Comparison of ENCODE assay signal across 27 cellular contexts in genomic region chr7:115516341-115516740, GRCh38.
DNase-seq lines count a peak whose midpoint lies in the region; ATAC-seq, FAIRE-seq and TF ChIP-seq lines count a peak whose summit lies in the region.
"Had no signal": no experiment of that assay in that cellular context is flagged by ENCODE, and none has a peak within 500 bp of the region (broad histone marks: within the 10 kb centered on the region; RNA-seq: fewer than 3 reads in every experiment).

No MANE protein-coding gene starts in this region.

- no peaks in the 10 kb centered on the region for H4K20me1 ChIP-seq in endothelial cell of umbilical vein (replicated peaks; ENCODE audit: control insufficient read depth, extremely low read depth, insufficient read depth, low read length)

- H3K4me1 ChIP-seq in endothelial cell of umbilical vein (ENCODE audit: control insufficient read depth, extremely low read depth, insufficient read depth, low read length), result no peaks in the 10 kb centered on the region
- H3K4me1 ChIP-seq: BE2C, HAP-1, SJSA1 had no signal

- H3K9me1 ChIP-seq in endothelial cell of umbilical vein (replicated peaks; ENCODE audit: control insufficient read depth, extremely low read depth, insufficient read depth, low read length), result no peaks in the 10 kb centered on the region

- no peaks in the 10 kb centered on the region for H3K36me3 ChIP-seq in endothelial cell of umbilical vein (ENCODE audit: control insufficient read depth in 2 of 2, extremely low read depth in 1 of 2, insufficient read depth in 2 of 2, low read length in 2 of 2)
- H3K36me3 ChIP-seq: BE2C, HAP-1, SJSA1 had no signal

- ATAC-seq in activated naive CD8-positive, alpha-beta T cell treated with anti-CD3 and anti-CD28 coated beads, Interleukin-2, amount 50 U/mL, for 24 hours, result no peak
- no peak for ATAC-seq in CD4-positive, alpha-beta T cell (ENCODE audit: poor library complexity)
- ATAC-seq: GM23338, HepG2, K562 had no signal

- no peak overlapping the region for H3K9ac ChIP-seq in endothelial cell of umbilical vein (replicated peaks; ENCODE audit: extremely low read depth, insufficient read depth, low read length)

- TF ChIP-seq CTCF in AG09309 (IDR thresholded peaks at IDR 0.05; ENCODE audit: control insufficient read depth, insufficient read depth, low read depth, low read length, missing control alignments) (no peak), endothelial cell of umbilical vein (IDR thresholded peaks at IDR 0.05; ENCODE audit: extremely low read depth in 1 of 2, insufficient read depth in 1 of 2, low read depth in 1 of 2, low read length in 2 of 2) (no peak), CD14-positive monocyte (IDR thresholded peaks at IDR 0.05) (no peak)
- no peak for TF ChIP-seq CTCF in CD4-positive, alpha-beta T cell (IDR thresholded peaks at IDR 0.05)

- TF ChIP-seq POLR2A in endothelial cell of umbilical vein (IDR thresholded peaks at IDR 0.05; ENCODE audit: low read depth, low read length), result no peak

- H3K27ac Mint-ChIP-seq in activated naive CD8-positive, alpha-beta T cell treated with anti-CD3 and anti-CD28 coated beads, Interleukin-2, amount 50 U/mL, for 24 hours, result no peak overlapping the region
- no peak overlapping the region for H3K27ac Mint-ChIP-seq in CD4-positive, alpha-beta T cell
- H3K27ac Mint-ChIP-seq in CD14-positive monocyte, result no peak overlapping the region
- H3K27ac Mint-ChIP-seq: CD4-positive, CD25-positive, alpha-beta regulatory T cell; GM23338 had no signal

- no peak overlapping the region for H3K27ac ChIP-seq in endothelial cell of umbilical vein (ENCODE audit: insufficient read depth, low read depth, low read length)
- H3K27ac ChIP-seq in CD4-positive, alpha-beta T cell (ENCODE audit: low read depth, low read length), result no peak overlapping the region
- H3K27ac ChIP-seq: SJSA1 had no signal

- H2AFZ ChIP-seq in endothelial cell of umbilical vein (ENCODE audit: low read depth, low read length), result no peak overlapping the region
- H2AFZ ChIP-seq: GM23338 had no signal

- H3K4me1 Mint-ChIP-seq in activated naive CD8-positive, alpha-beta T cell treated with anti-CD3 and anti-CD28 coated beads, Interleukin-2, amount 50 U/mL, for 24 hours, result no peaks in the 10 kb centered on the region
- no peaks in the 10 kb centered on the region for H3K4me1 Mint-ChIP-seq in CD4-positive, alpha-beta T cell (ENCODE audit: low read depth)
- H3K4me1 Mint-ChIP-seq in CD14-positive monocyte, result peaks cover 4% of the 10 kb centered on the region
- H3K4me1 Mint-ChIP-seq: CD4-positive, CD25-positive, alpha-beta regulatory T cell had no signal

- dilution Hi-C loops in endothelial cell of umbilical vein (cut with MboI; ENCODE audit: extremely low pct_ligation_motif_present, low sequenced_read_pairs), result no loop called here

- no peaks in the 10 kb centered on the region for H3K36me3 Mint-ChIP-seq in activated naive CD8-positive, alpha-beta T cell treated with anti-CD3 and anti-CD28 coated beads, Interleukin-2, amount 50 U/mL, for 24 hours (ENCODE audit: low read depth)
- H3K36me3 Mint-ChIP-seq in CD4-positive, alpha-beta T cell (ENCODE audit: low read depth), result no peaks in the 10 kb centered on the region
- no peaks in the 10 kb centered on the region for H3K36me3 Mint-ChIP-seq in CD14-positive monocyte
- H3K36me3 Mint-ChIP-seq: CD4-positive, CD25-positive, alpha-beta regulatory T cell had no signal

- no peaks in the 10 kb centered on the region for H3K9me3 ChIP-seq in endothelial cell of umbilical vein (replicated peaks; ENCODE audit: control insufficient read depth, insufficient read depth, low read length)
- no peaks in the 10 kb centered on the region for H3K9me3 ChIP-seq in CD4-positive, alpha-beta T cell (ENCODE audit: control insufficient read depth, low read length)
- H3K9me3 ChIP-seq: BE2C, HAP-1, SJSA1 had no signal

- H3K27me3 ChIP-seq in endothelial cell of umbilical vein (ENCODE audit: control insufficient read depth in 2 of 2, insufficient read depth in 2 of 2, low read length in 2 of 2), result no peaks in the 10 kb centered on the region
- no peaks in the 10 kb centered on the region for H3K27me3 ChIP-seq in CD4-positive, alpha-beta T cell (ENCODE audit: control insufficient read depth, insufficient read depth, low read length)
- H3K27me3 ChIP-seq: BE2C, SJSA1 had no signal

- H3K4me3 Mint-ChIP-seq in activated naive CD8-positive, alpha-beta T cell treated with anti-CD3 and anti-CD28 coated beads, Interleukin-2, amount 50 U/mL, for 24 hours, result no peak overlapping the region
- no peak overlapping the region for H3K4me3 Mint-ChIP-seq in CD4-positive, alpha-beta T cell
- H3K4me3 Mint-ChIP-seq in CD14-positive monocyte, result no peak overlapping the region
- H3K4me3 Mint-ChIP-seq: CD4-positive, CD25-positive, alpha-beta regulatory T cell; GM23338 had no signal

- intact Hi-C loops in endothelial cell of umbilical vein (cut with micrococcal nuclease), result no loop called here
- intact Hi-C loops in CD4-positive, alpha-beta T cell (cut with DNase I, micrococcal nuclease), result no loop called here
- intact Hi-C loops in CD14-positive monocyte (cut with micrococcal nuclease), result no loop called here

- H3K9me3 Mint-ChIP-seq in activated naive CD8-positive, alpha-beta T cell treated with anti-CD3 and anti-CD28 coated beads, Interleukin-2, amount 50 U/mL, for 24 hours, result no peaks in the 10 kb centered on the region
- peaks cover 2% of the 10 kb centered on the region for H3K9me3 Mint-ChIP-seq in CD4-positive, alpha-beta T cell
- H3K9me3 Mint-ChIP-seq in CD14-positive monocyte, result peaks cover 0 to 2% (median 0%) of the 10 kb centered on the region in 7 donors

- H3K27me3 Mint-ChIP-seq in activated naive CD8-positive, alpha-beta T cell treated with anti-CD3 and anti-CD28 coated beads, Interleukin-2, amount 50 U/mL, for 24 hours, result no peaks in the 10 kb centered on the region
- H3K27me3 Mint-ChIP-seq in CD4-positive, alpha-beta T cell, result no peaks in the 10 kb centered on the region
- H3K27me3 Mint-ChIP-seq in CD14-positive monocyte (ENCODE audit: low read depth in 3 of 3), result peaks cover 0 to 2% (median 0%) of the 10 kb centered on the region in 3 donors
- H3K27me3 Mint-ChIP-seq: CD4-positive, CD25-positive, alpha-beta regulatory T cell had no signal

- POLR2A ChIA-PET in endothelial cell of umbilical vein (lab: Charles Lee), result no interaction called here
- POLR2A ChIA-PET in CD4-positive, alpha-beta T cell (lab: Charles Lee), result no interaction called here

- no peak overlapping the region for H3K4me2 ChIP-seq in endothelial cell of umbilical vein (ENCODE audit: insufficient read depth, low read length)
- H3K4me2 ChIP-seq: GM23338 had no signal

- BruUV-seq in endothelial cell of umbilical vein (replicated peaks; lab: Mats Ljungman, UMichigan), result no TSS peak

- no peak overlapping the region for H3K4me3 ChIP-seq in AG09309 (ENCODE audit: control insufficient read depth, low read depth, low read length)
- no peak overlapping the region for H3K4me3 ChIP-seq in endothelial cell of umbilical vein (replicated peaks in 1 of 3; ENCODE audit: insufficient read depth in 1 of 3, low read depth in 1 of 3, low read length in 3 of 3)
- H3K4me3 ChIP-seq: GM23338, HAP-1, K562, SJSA1 had no signal

- CTCF ChIA-PET in endothelial cell of umbilical vein (lab: Charles Lee), result interaction anchor here (0.8 kb wide), 1 partner anchor 27 kb away, joined by 3 read pairs; no protein-coding TSS in a partner anchor
- CTCF ChIA-PET in CD4-positive, alpha-beta T cell (lab: Charles Lee), result no interaction called here

- FAIRE-seq in endothelial cell of umbilical vein (lab: Jason Lieb, UNC), result peak; percentile 24
- FAIRE-seq: GM12892, GM18507, HepG2, K562, RCC 7860 had no signal

- no peaks in the 10 kb centered on the region for H3K79me2 ChIP-seq in endothelial cell of umbilical vein (ENCODE audit: control insufficient read depth, insufficient read depth, low read length)

- DNase-seq in AG09309 (ENCODE audit: low read depth), result peak; percentile 14
- peak; percentile 26 for DNase-seq in LHCN-M2 (ENCODE audit: low read depth)
- no peak for DNase-seq in endothelial cell of umbilical vein (ENCODE audit: low read depth, low spot score)
- peak; percentile 20 for DNase-seq in myocyte (ENCODE audit: low read depth)
- no peak for DNase-seq in activated naive CD8-positive, alpha-beta T cell treated with anti-CD3 and anti-CD28 coated beads, Interleukin-2, amount 50 U/mL, for 24 hours
- no peak for DNase-seq in CD4-positive, alpha-beta T cell
- DNase-seq in CD14-positive monocyte (ENCODE audit: low spot score), result no peak
- DNase-seq in NCI-H345 treated with DMSO at 0.1 percent for 48 hours (lab: John Stamatoyannopoulos, UW; ENCODE audit: unreplicated experiment), result no peak
- DNase-seq: BE2C; CD4-positive, CD25-positive, alpha-beta regulatory T cell; COR-L47; DMS79; MM.1S; NCI-H1048; NCI-H1417 treated with DMSO at 0.1 percent for 48 hours; NCI-H187; NCI-H2107; NCI-H524; NCI-H774 had no signal

TF ChIP-seq in endothelial cell of umbilical vein, 7 proteins besides CTCF, POLR2A, EP300 and RAD21:
- TF ChIP-seq GATA2 (IDR thresholded peaks at IDR 0.05; ENCODE audit: insufficient read depth, insufficient read length, low read depth, low read length), result no peak
- no peak for TF ChIP-seq EZH2 (IDR thresholded peaks at IDR 0.05; ENCODE audit: borderline replicate concordance, low read depth, low read length, severe bottlenecking)
- no peak for TF ChIP-seq FOS (IDR thresholded peaks at IDR 0.05; ENCODE audit: borderline replicate concordance, insufficient read depth, low read length)
- no peak for TF ChIP-seq MYC (IDR thresholded peaks at IDR 0.05; ENCODE audit: low read depth, low read length)
- TF ChIP-seq MAX (IDR thresholded peaks at IDR 0.05; ENCODE audit: insufficient read depth, insufficient read length), result no peak
- TF ChIP-seq POLR2AphosphoS5 (IDR thresholded peaks at IDR 0.05; ENCODE audit: insufficient read depth, low read depth, low read length), result no peak
- no peak for TF ChIP-seq JUN (IDR thresholded peaks at IDR 0.05; ENCODE audit: borderline replicate concordance, insufficient read depth, insufficient read length, low read depth)

Comparison
In these comparisons a context has a peak if more than half of its experiments do, and no peak if none do; other contexts are left out.
1. DNase-seq: peak in AG09309 (single experiment), LHCN-M2 (single experiment) and myocyte (single experiment); none in endothelial cell of umbilical vein (single experiment), activated naive CD8-positive, alpha-beta T cell treated with anti-CD3 and anti-CD28 coated beads, Interleukin-2, amount 50 U/mL, for 24 hours (single experiment), CD4-positive, alpha-beta T cell (0 of 10), CD14-positive monocyte (single experiment) and NCI-H345 treated with DMSO at 0.1 percent for 48 hours (single experiment).